1 cellular context compared by ENCODE assay signal in the genomic region with DNA sequence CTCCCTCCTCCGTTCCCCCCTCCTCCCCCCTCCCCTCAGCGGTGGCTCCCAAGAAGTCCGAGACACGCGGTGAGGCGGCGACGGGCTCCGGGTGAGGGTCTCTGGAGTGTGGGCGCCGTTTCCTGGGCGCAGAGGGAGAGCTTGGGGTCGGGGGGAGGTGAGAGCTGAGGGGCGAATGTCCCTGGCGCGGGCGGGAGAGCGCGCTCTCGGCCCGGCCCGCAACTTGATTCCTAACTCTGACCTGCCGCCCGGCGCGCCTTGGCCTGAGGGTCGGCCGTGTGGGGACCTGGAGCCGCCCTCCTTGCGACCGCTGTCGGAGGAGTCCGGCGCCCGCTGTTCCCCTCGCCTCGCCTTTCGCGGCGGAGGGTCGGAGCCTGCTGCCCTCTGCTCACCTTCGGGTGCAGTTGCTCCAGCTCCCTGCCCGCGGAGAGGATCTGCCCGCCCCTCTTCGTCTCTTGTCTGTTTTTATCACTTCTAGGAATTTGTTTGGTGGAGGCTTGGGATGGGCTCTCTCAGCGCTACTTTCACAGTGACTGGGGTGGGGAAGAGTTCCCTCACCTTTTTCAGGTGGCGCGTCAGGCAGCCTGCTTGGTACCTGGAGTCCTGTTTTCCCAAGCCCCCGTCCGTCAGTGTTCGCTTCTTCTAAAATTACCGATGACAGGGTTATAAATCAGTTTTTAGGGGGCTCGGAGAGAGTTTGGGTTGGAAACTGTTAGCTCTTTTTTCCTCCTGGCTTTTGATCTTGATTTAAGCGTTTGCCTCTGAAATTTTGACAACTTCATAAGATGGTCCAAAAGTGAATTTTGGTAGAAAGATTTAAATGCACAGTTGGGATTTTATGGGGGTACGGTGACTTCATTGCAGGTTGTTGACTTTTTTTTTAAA.
A peak's percentile ranks its signal among the peaks of the same experiment; 100 is the strongest.
TF ChIP-seq lines count a peak whose summit lies in the region.

No MANE protein-coding gene starts in this region.

TF ChIP-seq in HEK293, 187 proteins besides CTCF, POLR2A, EP300 and RAD21 (continued from another document and continues in another):
- TF ChIP-seq, protein P1, sequence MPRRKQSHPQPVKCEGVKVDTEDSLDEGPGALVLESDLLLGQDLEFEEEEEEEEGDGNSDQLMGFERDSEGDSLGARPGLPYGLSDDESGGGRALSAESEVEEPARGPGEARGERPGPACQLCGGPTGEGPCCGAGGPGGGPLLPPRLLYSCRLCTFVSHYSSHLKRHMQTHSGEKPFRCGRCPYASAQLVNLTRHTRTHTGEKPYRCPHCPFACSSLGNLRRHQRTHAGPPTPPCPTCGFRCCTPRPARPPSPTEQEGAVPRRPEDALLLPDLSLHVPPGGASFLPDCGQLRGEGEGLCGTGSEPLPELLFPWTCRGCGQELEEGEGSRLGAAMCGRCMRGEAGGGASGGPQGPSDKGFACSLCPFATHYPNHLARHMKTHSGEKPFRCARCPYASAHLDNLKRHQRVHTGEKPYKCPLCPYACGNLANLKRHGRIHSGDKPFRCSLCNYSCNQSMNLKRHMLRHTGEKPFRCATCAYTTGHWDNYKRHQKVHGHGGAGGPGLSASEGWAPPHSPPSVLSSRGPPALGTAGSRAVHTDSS (tag by site-specific recombination; IDR thresholded peaks at IDR 0.05): no peak
- TF ChIP-seq, protein P2, sequence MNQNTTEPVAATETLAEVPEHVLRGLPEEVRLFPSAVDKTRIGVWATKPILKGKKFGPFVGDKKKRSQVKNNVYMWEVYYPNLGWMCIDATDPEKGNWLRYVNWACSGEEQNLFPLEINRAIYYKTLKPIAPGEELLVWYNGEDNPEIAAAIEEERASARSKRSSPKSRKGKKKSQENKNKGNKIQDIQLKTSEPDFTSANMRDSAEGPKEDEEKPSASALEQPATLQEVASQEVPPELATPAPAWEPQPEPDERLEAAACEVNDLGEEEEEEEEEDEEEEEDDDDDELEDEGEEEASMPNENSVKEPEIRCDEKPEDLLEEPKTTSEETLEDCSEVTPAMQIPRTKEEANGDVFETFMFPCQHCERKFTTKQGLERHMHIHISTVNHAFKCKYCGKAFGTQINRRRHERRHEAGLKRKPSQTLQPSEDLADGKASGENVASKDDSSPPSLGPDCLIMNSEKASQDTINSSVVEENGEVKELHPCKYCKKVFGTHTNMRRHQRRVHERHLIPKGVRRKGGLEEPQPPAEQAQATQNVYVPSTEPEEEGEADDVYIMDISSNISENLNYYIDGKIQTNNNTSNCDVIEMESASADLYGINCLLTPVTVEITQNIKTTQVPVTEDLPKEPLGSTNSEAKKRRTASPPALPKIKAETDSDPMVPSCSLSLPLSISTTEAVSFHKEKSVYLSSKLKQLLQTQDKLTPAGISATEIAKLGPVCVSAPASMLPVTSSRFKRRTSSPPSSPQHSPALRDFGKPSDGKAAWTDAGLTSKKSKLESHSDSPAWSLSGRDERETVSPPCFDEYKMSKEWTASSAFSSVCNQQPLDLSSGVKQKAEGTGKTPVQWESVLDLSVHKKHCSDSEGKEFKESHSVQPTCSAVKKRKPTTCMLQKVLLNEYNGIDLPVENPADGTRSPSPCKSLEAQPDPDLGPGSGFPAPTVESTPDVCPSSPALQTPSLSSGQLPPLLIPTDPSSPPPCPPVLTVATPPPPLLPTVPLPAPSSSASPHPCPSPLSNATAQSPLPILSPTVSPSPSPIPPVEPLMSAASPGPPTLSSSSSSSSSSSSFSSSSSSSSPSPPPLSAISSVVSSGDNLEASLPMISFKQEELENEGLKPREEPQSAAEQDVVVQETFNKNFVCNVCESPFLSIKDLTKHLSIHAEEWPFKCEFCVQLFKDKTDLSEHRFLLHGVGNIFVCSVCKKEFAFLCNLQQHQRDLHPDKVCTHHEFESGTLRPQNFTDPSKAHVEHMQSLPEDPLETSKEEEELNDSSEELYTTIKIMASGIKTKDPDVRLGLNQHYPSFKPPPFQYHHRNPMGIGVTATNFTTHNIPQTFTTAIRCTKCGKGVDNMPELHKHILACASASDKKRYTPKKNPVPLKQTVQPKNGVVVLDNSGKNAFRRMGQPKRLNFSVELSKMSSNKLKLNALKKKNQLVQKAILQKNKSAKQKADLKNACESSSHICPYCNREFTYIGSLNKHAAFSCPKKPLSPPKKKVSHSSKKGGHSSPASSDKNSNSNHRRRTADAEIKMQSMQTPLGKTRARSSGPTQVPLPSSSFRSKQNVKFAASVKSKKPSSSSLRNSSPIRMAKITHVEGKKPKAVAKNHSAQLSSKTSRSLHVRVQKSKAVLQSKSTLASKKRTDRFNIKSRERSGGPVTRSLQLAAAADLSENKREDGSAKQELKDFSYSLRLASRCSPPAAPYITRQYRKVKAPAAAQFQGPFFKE (tag by site-specific recombination; IDR thresholded peaks at IDR 0.05; ENCODE audit: borderline replicate concordance): peak; percentile 74; the same call in 1 of the 2 replicates
- TF ChIP-seq HOXD13 (CRISPR knock-in tag; IDR thresholded peaks at IDR 0.05; ENCODE audit: borderline replicate concordance) (no peak), EGR2 (tag by site-specific recombination; IDR thresholded peaks at IDR 0.05; ENCODE audit: low read depth) (no peak), ZNF571 (tag by site-specific recombination; IDR thresholded peaks at IDR 0.05) (no peak), PRDM1 (tag by site-specific recombination; IDR thresholded peaks at IDR 0.05) (peak; percentile 54; the same call in 1 of the 2 replicates), ZNF324 (tag by site-specific recombination; IDR thresholded peaks at IDR 0.05) (0 out of 2 replicates have a peak, but pooled peaks have one; percentile 13), ZNF529 (tag by site-specific recombination; IDR thresholded peaks at IDR 0.05; ENCODE audit: insufficient replicate concordance) (no peak), ZNF48 (tag by site-specific recombination; IDR thresholded peaks at IDR 0.05) (no peak), ZNF133 (tag by site-specific recombination; IDR thresholded peaks at IDR 0.05) (no peak), ZNF776 (tag by site-specific recombination; IDR thresholded peaks at IDR 0.05; ENCODE audit: borderline replicate concordance) (no peak), ZBTB8A (tag by site-specific recombination; IDR thresholded peaks at IDR 0.05) (peak; percentile 86), KLF7 (tag by site-specific recombination; IDR thresholded peaks at IDR 0.05; ENCODE audit: borderline replicate concordance) (peak; percentile 46; the same call in 1 of the 2 replicates), ZNF501 (tag by site-specific recombination; IDR thresholded peaks at IDR 0.05) (peak; percentile 49; the same call in 1 of the 2 replicates), HOXC10 (CRISPR knock-in tag; IDR thresholded peaks at IDR 0.05) (no peak), ZNF23 (tag by site-specific recombination; IDR thresholded peaks at IDR 0.05; ENCODE audit: borderline replicate concordance) (no peak), ZNF211 (tag by site-specific recombination; IDR thresholded peaks at IDR 0.05; ENCODE audit: low read depth) (no peak), ZNF311 (tag by site-specific recombination; IDR thresholded peaks at IDR 0.05; ENCODE audit: borderline replicate concordance) (no peak), ZNF560 (tag by site-specific recombination; IDR thresholded peaks at IDR 0.05; ENCODE audit: borderline replicate concordance) (no peak), ZNF155 (tag by site-specific recombination; IDR thresholded peaks at IDR 0.05) (no peak), KLF10 (tag by site-specific recombination; IDR thresholded peaks at IDR 0.05) (no peak), ZNF341 (tag by site-specific recombination; IDR thresholded peaks at IDR 0.05; ENCODE audit: low read depth) (peak; percentile 95), YY1 (tag by site-specific recombination; IDR thresholded peaks at IDR 0.05) (no peak)
- TF ChIP-seq, protein P3, sequence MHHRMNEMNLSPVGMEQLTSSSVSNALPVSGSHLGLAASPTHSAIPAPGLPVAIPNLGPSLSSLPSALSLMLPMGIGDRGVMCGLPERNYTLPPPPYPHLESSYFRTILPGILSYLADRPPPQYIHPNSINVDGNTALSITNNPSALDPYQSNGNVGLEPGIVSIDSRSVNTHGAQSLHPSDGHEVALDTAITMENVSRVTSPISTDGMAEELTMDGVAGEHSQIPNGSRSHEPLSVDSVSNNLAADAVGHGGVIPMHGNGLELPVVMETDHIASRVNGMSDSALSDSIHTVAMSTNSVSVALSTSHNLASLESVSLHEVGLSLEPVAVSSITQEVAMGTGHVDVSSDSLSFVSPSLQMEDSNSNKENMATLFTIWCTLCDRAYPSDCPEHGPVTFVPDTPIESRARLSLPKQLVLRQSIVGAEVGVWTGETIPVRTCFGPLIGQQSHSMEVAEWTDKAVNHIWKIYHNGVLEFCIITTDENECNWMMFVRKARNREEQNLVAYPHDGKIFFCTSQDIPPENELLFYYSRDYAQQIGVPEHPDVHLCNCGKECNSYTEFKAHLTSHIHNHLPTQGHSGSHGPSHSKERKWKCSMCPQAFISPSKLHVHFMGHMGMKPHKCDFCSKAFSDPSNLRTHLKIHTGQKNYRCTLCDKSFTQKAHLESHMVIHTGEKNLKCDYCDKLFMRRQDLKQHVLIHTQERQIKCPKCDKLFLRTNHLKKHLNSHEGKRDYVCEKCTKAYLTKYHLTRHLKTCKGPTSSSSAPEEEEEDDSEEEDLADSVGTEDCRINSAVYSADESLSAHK (tag by site-specific recombination; IDR thresholded peaks at IDR 0.05): no peak
- TF ChIP-seq, protein P4, sequence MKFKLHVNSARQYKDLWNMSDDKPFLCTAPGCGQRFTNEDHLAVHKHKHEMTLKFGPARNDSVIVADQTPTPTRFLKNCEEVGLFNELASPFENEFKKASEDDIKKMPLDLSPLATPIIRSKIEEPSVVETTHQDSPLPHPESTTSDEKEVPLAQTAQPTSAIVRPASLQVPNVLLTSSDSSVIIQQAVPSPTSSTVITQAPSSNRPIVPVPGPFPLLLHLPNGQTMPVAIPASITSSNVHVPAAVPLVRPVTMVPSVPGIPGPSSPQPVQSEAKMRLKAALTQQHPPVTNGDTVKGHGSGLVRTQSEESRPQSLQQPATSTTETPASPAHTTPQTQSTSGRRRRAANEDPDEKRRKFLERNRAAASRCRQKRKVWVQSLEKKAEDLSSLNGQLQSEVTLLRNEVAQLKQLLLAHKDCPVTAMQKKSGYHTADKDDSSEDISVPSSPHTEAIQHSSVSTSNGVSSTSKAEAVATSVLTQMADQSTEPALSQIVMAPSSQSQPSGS (tag by site-specific recombination; IDR thresholded peaks at IDR 0.05; ENCODE audit: low read depth): no peak
- TF ChIP-seq, protein P5, sequence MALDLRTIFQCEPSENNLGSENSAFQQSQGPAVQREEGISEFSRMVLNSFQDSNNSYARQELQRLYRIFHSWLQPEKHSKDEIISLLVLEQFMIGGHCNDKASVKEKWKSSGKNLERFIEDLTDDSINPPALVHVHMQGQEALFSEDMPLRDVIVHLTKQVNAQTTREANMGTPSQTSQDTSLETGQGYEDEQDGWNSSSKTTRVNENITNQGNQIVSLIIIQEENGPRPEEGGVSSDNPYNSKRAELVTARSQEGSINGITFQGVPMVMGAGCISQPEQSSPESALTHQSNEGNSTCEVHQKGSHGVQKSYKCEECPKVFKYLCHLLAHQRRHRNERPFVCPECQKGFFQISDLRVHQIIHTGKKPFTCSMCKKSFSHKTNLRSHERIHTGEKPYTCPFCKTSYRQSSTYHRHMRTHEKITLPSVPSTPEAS (tag by site-specific recombination; IDR thresholded peaks at IDR 0.05): no peak
- TF ChIP-seq, protein P6, sequence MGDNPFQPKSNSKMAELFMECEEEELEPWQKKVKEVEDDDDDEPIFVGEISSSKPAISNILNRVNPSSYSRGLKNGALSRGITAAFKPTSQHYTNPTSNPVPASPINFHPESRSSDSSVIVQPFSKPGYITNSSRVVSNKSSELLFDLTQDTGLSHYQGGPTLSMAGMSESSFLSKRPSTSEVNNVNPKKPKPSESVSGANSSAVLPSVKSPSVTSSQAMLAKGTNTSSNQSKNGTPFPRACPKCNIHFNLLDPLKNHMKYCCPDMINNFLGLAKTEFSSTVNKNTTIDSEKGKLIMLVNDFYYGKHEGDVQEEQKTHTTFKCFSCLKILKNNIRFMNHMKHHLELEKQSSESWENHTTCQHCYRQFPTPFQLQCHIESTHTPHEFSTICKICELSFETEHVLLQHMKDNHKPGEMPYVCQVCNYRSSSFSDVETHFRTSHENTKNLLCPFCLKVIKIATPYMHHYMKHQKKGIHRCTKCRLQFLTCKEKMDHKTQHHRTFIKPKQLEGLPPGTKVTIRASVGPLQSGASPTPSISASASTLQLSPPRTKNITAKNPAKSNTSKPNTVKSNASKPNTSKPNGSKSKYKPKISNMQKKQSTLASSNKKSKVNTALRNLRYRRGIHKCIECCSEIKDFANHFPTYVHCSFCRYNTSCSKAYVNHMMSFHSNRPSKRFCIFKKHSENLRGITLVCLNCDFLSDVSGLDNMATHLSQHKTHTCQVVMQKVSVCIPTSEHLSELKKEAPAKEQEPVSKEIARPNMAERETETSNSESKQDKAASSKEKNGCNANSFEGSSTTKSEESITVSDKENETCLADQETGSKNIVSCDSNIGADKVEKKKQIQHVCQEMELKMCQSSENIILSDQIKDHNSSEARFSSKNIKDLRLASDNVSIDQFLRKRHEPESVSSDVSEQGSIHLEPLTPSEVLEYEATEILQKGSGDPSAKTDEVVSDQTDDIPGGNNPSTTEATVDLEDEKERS (tag by site-specific recombination; IDR thresholded peaks at IDR 0.05): no peak
- TF ChIP-seq, protein P7, sequence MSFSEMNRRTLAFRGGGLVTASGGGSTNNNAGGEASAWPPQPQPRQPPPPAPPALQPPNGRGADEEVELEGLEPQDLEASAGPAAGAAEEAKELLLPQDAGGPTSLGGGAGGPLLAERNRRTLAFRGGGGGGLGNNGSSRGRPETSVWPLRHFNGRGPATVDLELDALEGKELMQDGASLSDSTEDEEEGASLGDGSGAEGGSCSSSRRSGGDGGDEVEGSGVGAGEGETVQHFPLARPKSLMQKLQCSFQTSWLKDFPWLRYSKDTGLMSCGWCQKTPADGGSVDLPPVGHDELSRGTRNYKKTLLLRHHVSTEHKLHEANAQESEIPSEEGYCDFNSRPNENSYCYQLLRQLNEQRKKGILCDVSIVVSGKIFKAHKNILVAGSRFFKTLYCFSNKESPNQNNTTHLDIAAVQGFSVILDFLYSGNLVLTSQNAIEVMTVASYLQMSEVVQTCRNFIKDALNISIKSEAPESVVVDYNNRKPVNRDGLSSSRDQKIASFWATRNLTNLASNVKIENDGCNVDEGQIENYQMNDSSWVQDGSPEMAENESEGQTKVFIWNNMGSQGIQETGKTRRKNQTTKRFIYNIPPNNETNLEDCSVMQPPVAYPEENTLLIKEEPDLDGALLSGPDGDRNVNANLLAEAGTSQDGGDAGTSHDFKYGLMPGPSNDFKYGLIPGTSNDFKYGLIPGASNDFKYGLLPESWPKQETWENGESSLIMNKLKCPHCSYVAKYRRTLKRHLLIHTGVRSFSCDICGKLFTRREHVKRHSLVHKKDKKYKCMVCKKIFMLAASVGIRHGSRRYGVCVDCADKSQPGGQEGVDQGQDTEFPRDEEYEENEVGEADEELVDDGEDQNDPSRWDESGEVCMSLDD (tag by site-specific recombination; IDR thresholded peaks at IDR 0.05): peak; percentile 60; the same call in 1 of the 2 replicates
- TF ChIP-seq, protein P8, sequence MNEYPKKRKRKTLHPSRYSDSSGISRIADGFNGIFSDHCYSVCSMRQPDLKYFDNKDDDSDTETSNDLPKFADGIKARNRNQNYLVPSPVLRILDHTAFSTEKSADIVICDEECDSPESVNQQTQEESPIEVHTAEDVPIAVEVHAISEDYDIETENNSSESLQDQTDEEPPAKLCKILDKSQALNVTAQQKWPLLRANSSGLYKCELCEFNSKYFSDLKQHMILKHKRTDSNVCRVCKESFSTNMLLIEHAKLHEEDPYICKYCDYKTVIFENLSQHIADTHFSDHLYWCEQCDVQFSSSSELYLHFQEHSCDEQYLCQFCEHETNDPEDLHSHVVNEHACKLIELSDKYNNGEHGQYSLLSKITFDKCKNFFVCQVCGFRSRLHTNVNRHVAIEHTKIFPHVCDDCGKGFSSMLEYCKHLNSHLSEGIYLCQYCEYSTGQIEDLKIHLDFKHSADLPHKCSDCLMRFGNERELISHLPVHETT (tag by site-specific recombination; IDR thresholded peaks at IDR 0.05): no peak
